ENCODE assay signal across 13 cellular contexts in genomic region chr5:179371681-179372675, GRCh38. TPM values are rescaled to one million over a fixed set of nuclear protein-coding genes. Genes with fewer than 3 reads are reported as not detected.
DNase-seq lines count a peak whose midpoint lies in the region; ATAC-seq and TF ChIP-seq lines count a peak whose summit lies in the region.
"Had no signal": no experiment of that assay in that cellular context is flagged by ENCODE, and none has a peak within 500 bp of the region (broad histone marks: within the 10 kb centered on the region; RNA-seq: fewer than 3 reads in every experiment).

No MANE protein-coding gene starts in this region.

- H3K4me3 Mint-ChIP-seq in MCF 10A (ENCODE audit: unreplicated experiment): no peak overlapping the region
- H3K4me3 Mint-ChIP-seq in type B pancreatic cell: no peak overlapping the region
- no peak overlapping the region for H3K4me3 Mint-ChIP-seq in activated T-cell treated with anti-CD3 and anti-CD28 coated beads, Interleukin-2, amount 50 U/mL, for 4 hours
- H3K4me3 Mint-ChIP-seq: activated naive CD8-positive, alpha-beta T cell had no signal

- no peak for ATAC-seq in HG02970 (IDR thresholded peaks at IDR 0.05; ENCODE audit: low FRiP score, unreplicated experiment)
- no peak for ATAC-seq in activated T-cell treated with anti-CD3 and anti-CD28 coated beads, Interleukin-2, amount 50 U/mL, for 4 hours
- ATAC-seq: A549 had no signal

- no peaks in the 10 kb centered on the region for H3K27me3 ChIP-seq in mammary epithelial cell (ENCODE audit: insufficient read depth, low read length)

- H3K27ac ChIP-seq in mammary epithelial cell (ENCODE audit: insufficient read depth, low read depth, low read length): no peak overlapping the region
- H3K27ac ChIP-seq: A549 had no signal

- intact Hi-C loops in MCF 10A (cut with micrococcal nuclease) (no loop called here), mammary epithelial cell (cut with micrococcal nuclease) (no loop called here)

- 81% methylated on average over 11 of the region's 14 CpGs for WGBS in mammary epithelial cell (ENCODE audit: low coverage, missing lambda C conversion rate)

- H3K4me1 ChIP-seq in mammary epithelial cell (ENCODE audit: insufficient read depth, low read length): no peaks in the 10 kb centered on the region
- H3K4me1 ChIP-seq: A549 had no signal

- H3K9ac ChIP-seq in mammary epithelial cell (ENCODE audit: insufficient read depth, low read length): no peak overlapping the region

- TF ChIP-seq CTCF in MCF 10A (IDR thresholded peaks at IDR 0.05; ENCODE audit: unreplicated experiment): no peak
- TF ChIP-seq CTCF in mammary epithelial cell (conservative IDR thresholded peaks at IDR 0.05 in 1 of 2, IDR thresholded peaks at IDR 0.05 in 1 of 2; ENCODE audit: extremely low read depth in 1 of 2, insufficient read depth in 1 of 2, low read depth in 1 of 2, low read length in 2 of 2): no peak
- no peak for TF ChIP-seq CTCF in type B pancreatic cell (conservative IDR thresholded peaks at IDR 0.05)

- H4K20me1 ChIP-seq in mammary epithelial cell (ENCODE audit: insufficient read depth, low read length): no peaks in the 10 kb centered on the region

- dilution Hi-C loops in mammary epithelial cell (cut with HindIII; ENCODE audit: low sequenced_read_pairs): no loop called here

- H3K4me1 Mint-ChIP-seq in MCF 10A (ENCODE audit: insufficient read depth, unreplicated experiment): peaks cover 5% of the 10 kb centered on the region
- no peaks in the 10 kb centered on the region for H3K4me1 Mint-ChIP-seq in type B pancreatic cell (ENCODE audit: unreplicated experiment)
- H3K4me1 Mint-ChIP-seq in activated T-cell treated with anti-CD3 and anti-CD28 coated beads, Interleukin-2, amount 50 U/mL, for 4 hours (ENCODE audit: low read depth): no peaks in the 10 kb centered on the region

- no TSS peak for BruUV-seq in MCF 10A (replicated peaks; lab: Mats Ljungman, UMichigan)
- no TSS peak for BruUV-seq in mammary epithelial cell (replicated peaks; lab: Mats Ljungman, UMichigan)

- H3K36me3 ChIP-seq in mammary epithelial cell (ENCODE audit: insufficient read depth, low read length): no peaks in the 10 kb centered on the region

- H3K27me3 Mint-ChIP-seq in MCF 10A (ENCODE audit: insufficient read depth, unreplicated experiment): no peaks in the 10 kb centered on the region
- H3K27me3 Mint-ChIP-seq in type B pancreatic cell: no peaks in the 10 kb centered on the region
- no peaks in the 10 kb centered on the region for H3K27me3 Mint-ChIP-seq in activated T-cell treated with anti-CD3 and anti-CD28 coated beads, Interleukin-2, amount 50 U/mL, for 4 hours (ENCODE audit: low read depth)
- H3K27me3 Mint-ChIP-seq: activated naive CD8-positive, alpha-beta T cell had no signal

- H3K4me3 ChIP-seq in mammary epithelial cell (replicated peaks in 1 of 3; ENCODE audit: insufficient read depth in 1 of 3, low read depth in 2 of 3, low read length in 3 of 3): no peak overlapping the region
- H3K4me3 ChIP-seq: A549 had no signal

- POLR2A ChIA-PET in MCF 10A (lab: Yijun Ruan, JAX): interaction anchor here (0.7 kb wide), 1 partner anchor 20 kb away, joined by 6 read pairs; no protein-coding TSS in a partner anchor

- H3K9me3 ChIP-seq in mammary epithelial cell (replicated peaks; ENCODE audit: insufficient read depth, low read length): peaks cover 41% of the 10 kb centered on the region
- H3K9me3 ChIP-seq: A549 had no signal

- no peaks in the 10 kb centered on the region for H3K79me2 ChIP-seq in mammary epithelial cell (ENCODE audit: insufficient read depth, low read length)

- H3K9me3 Mint-ChIP-seq in MCF 10A (ENCODE audit: unreplicated experiment) (peaks cover 8% of the 10 kb centered on the region), type B pancreatic cell (no peaks in the 10 kb centered on the region)
- H3K9me3 Mint-ChIP-seq in activated T-cell treated with anti-CD3 and anti-CD28 coated beads, Interleukin-2, amount 50 U/mL, for 4 hours: no peaks in the 10 kb centered on the region

- in situ Hi-C loops in mammary epithelial cell (cut with MboI; ENCODE audit: low sequenced_read_pairs in 2 of 2): no loop called here

- H3K36me3 Mint-ChIP-seq in MCF 10A (ENCODE audit: insufficient read depth, unreplicated experiment) (no peaks in the 10 kb centered on the region), type B pancreatic cell (no peaks in the 10 kb centered on the region)
- no peaks in the 10 kb centered on the region for H3K36me3 Mint-ChIP-seq in activated T-cell treated with anti-CD3 and anti-CD28 coated beads, Interleukin-2, amount 50 U/mL, for 4 hours (ENCODE audit: insufficient read depth)
- H3K36me3 Mint-ChIP-seq: activated naive CD8-positive, alpha-beta T cell had no signal

- DNase-seq in MCF 10A (ENCODE audit: unreplicated experiment) (no peak), mammary epithelial cell (no peak), NCI-H748 (lab: John Stamatoyannopoulos, UW; ENCODE audit: unreplicated experiment) (peak; percentile 95), islet precursor cell (peak; percentile 44), type B pancreatic cell (ENCODE audit: extremely low spot score, unreplicated experiment) (peak; percentile 65), kidney glomerular epithelial cell (lab: John Stamatoyannopoulos, UW) (no peak)
- no peak for DNase-seq in activated T-cell treated with anti-CD3 and anti-CD28 coated beads, Interleukin-2, amount 50 U/mL, for 4 hours
- DNase-seq: cerebellar nuclear complex, GOT3 had no signal

- CTCF ChIA-PET in MCF 10A (lab: Yijun Ruan, JAX): interaction anchor here (0.6 kb wide), 3 partner anchors 47 to 287 kb away, joined by 3 to 4 read pairs (median 3); no protein-coding TSS in a partner anchor
- CTCF ChIA-PET in mammary epithelial cell (lab: Charles Lee; ENCODE audit: low non-redundant PET): no interaction called here

- peak overlapping the region; percentile 61 for H3K27ac Mint-ChIP-seq in MCF 10A (ENCODE audit: low read depth, unreplicated experiment)
- peak overlapping the region; percentile 64 for H3K27ac Mint-ChIP-seq in type B pancreatic cell
- H3K27ac Mint-ChIP-seq: activated naive CD8-positive, alpha-beta T cell had no signal

- no peak overlapping the region for H2AFZ ChIP-seq in mammary epithelial cell (ENCODE audit: low read depth, low read length)

- H3K4me2 ChIP-seq in mammary epithelial cell (ENCODE audit: insufficient read depth, low read depth, low read length): no peak overlapping the region
- H3K4me2 ChIP-seq: A549 had no signal

RNA-seq across cellular contexts. Expression of gene ADAMTS2, which starts 26.7 kb away (rescaled TPM):
- total RNA-seq in MCF 10A (2022) (0.17 TPM in 1 of 2 replicates, not detected in the other), mammary epithelial cell (under 1 TPM in 1 of 2 donors, not detected in 1; 0.33 TPM), type B pancreatic cell (ENCODE audit: low replicate concordance) (7.7 and 9.2 TPM in 2 replicates)
- 0.01 TPM for polyA plus RNA-seq in mammary epithelial cell
- not detected for polyA minus RNA-seq in mammary epithelial cell
- total RNA-seq in activated T-cell treated with anti-CD3 and anti-CD28 coated beads, Interleukin-2, amount 50 U/mL, for 4 hours: under 1 TPM; 0.05 to 0.41 (median 0.13) TPM
- total RNA-seq: SK-MEL-5 had no signal
- polyA plus RNA-seq: A549 had no signal

Comparison
In these comparisons a context has a peak if more than half of its experiments do, and no peak if none do; other contexts are left out.
1. DNase-seq: peak in NCI-H748 (single experiment), islet precursor cell (single experiment) and type B pancreatic cell (single experiment); none in MCF 10A (single experiment), mammary epithelial cell (single experiment), kidney glomerular epithelial cell (single experiment) and activated T-cell treated with anti-CD3 and anti-CD28 coated beads, Interleukin-2, amount 50 U/mL, for 4 hours (single experiment).